Comparison of ENCODE assay signal across 19 cellular contexts in genomic region chr22:33747029-33747428, GRCh38.
DNase-seq lines count a peak whose midpoint lies in the region; ATAC-seq and TF ChIP-seq lines count a peak whose summit lies in the region.
"Had no signal": no experiment of that assay in that cellular context is flagged by ENCODE, and none has a peak within 500 bp of the region (broad histone marks: within the 10 kb centered on the region; RNA-seq: fewer than 3 reads in every experiment).

No MANE protein-coding gene starts in this region.

- H3K27ac ChIP-seq in neuronal stem cell (replicated peaks; ENCODE audit: low read length), result no peak overlapping the region
- no peak overlapping the region for H3K27ac ChIP-seq in upper lobe of right lung
- no peak overlapping the region for H3K27ac ChIP-seq in ascending aorta

- no peak overlapping the region for H2AK5ac ChIP-seq in neuronal stem cell (ENCODE audit: low read depth, low read length)

- no peak overlapping the region for H3K18ac ChIP-seq in neuronal stem cell (ENCODE audit: low read length)

- H2AFZ ChIP-seq in neuronal stem cell (ENCODE audit: low read length), result no peak overlapping the region

- intact Hi-C loops in Right ventricle myocardium superior (cut with DNase I) (loop anchor here (10.0 kb wide), 1 partner anchor 52 kb away; no protein-coding TSS in a partner anchor), Right ventricle myocardium inferior (cut with DNase I) (no loop called here), left colon (cut with DNase I, micrococcal nuclease) (no loop called here), upper lobe of right lung (cut with DNase I) (no loop called here), ascending aorta (cut with DNase I) (no loop called here)

- H3K4me1 ChIP-seq in neuronal stem cell (ENCODE audit: control insufficient read depth in 2 of 2, insufficient read depth in 1 of 2, low read depth in 1 of 2, low read length in 2 of 2) (no peaks in the 10 kb centered on the region), upper lobe of right lung (no peaks in the 10 kb centered on the region), ascending aorta (no peaks in the 10 kb centered on the region)

- peak overlapping the region; percentile 9 for H3K14ac ChIP-seq in neuronal stem cell (ENCODE audit: low read length)

- no peak overlapping the region for H2BK120ac ChIP-seq in neuronal stem cell (ENCODE audit: low read depth, low read length)

- no peaks in the 10 kb centered on the region for H3K36me3 ChIP-seq in neuronal stem cell (replicated peaks in 1 of 2; ENCODE audit: control insufficient read depth in 2 of 2, insufficient read depth in 2 of 2, low read length in 2 of 2)
- H3K36me3 ChIP-seq in upper lobe of right lung, result no peaks in the 10 kb centered on the region
- no peaks in the 10 kb centered on the region for H3K36me3 ChIP-seq in ascending aorta

- H2BK15ac ChIP-seq in neuronal stem cell (ENCODE audit: low read length), result no peak overlapping the region

- no peak for TF ChIP-seq CTCF in upper lobe of right lung (IDR thresholded peaks at IDR 0.05)
- no peak for TF ChIP-seq CTCF in ascending aorta (IDR thresholded peaks at IDR 0.05)

- H4K91ac ChIP-seq in neuronal stem cell (ENCODE audit: low read depth, low read length, poor library complexity), result no peak overlapping the region

- H4K8ac ChIP-seq in neuronal stem cell (ENCODE audit: low read depth, low read length), result no peak overlapping the region

- ATAC-seq in Right ventricle myocardium superior (ENCODE audit: poor library complexity) (peak; percentile 11), Right ventricle myocardium inferior (no peak), left colon (peak; percentile 62), upper lobe of right lung (peak; percentile 7), GM18868 (IDR thresholded peaks at IDR 0.05; ENCODE audit: unreplicated experiment) (no peak)
- ATAC-seq: CD8-positive, alpha-beta T cell; SK-N-SH treated with all-trans-retinoic acid at 6 μM for 48 hours had no signal

- DNase-seq in Right ventricle myocardium superior, result no peak
- no peak for DNase-seq in Right ventricle myocardium inferior (ENCODE audit: missing footprints)
- no peak for DNase-seq in left colon
- no peak for DNase-seq in neuronal stem cell (ENCODE audit: low spot score)
- no peak for DNase-seq in upper lobe of right lung
- DNase-seq in ascending aorta (ENCODE audit: low spot score in 2 of 2), result no peak
- no peak for DNase-seq in HuH-7.5 (ENCODE audit: low spot score)
- DNase-seq: 8988T; AML-193; C1 segment of cervical spinal cord; CD8-positive, alpha-beta T cell; KG1; NCI-H187 treated with DMSO at 0.1 percent for 48 hours; NCI-H446 treated with DMSO at 0.1 percent for 48 hours; NCI-H526 treated with DMSO at 0.1 percent for 48 hours; OCI-M1; SIG-M5 had no signal

- no peaks in the 10 kb centered on the region for H3K79me1 ChIP-seq in neuronal stem cell (ENCODE audit: low read depth, low read length)

- no peak overlapping the region for H2BK5ac ChIP-seq in neuronal stem cell (ENCODE audit: low read length)

- no peak overlapping the region for H3K4me2 ChIP-seq in neuronal stem cell (ENCODE audit: insufficient read depth, low read length, poor library complexity, severe bottlenecking)

- H3K27me3 ChIP-seq in neuronal stem cell (ENCODE audit: control insufficient read depth in 3 of 3, insufficient read depth in 3 of 3, low read depth in 1 of 3, low read length in 3 of 3) (no peaks in the 10 kb centered on the region), upper lobe of right lung (no peaks in the 10 kb centered on the region), ascending aorta (no peaks in the 10 kb centered on the region)

- H3K4ac ChIP-seq in neuronal stem cell (ENCODE audit: low read length), result no peak overlapping the region

- no peak overlapping the region for H3K4me3 ChIP-seq in neuronal stem cell (ENCODE audit: low read length in 2 of 2)
- no peak overlapping the region for H3K4me3 ChIP-seq in upper lobe of right lung
- H3K4me3 ChIP-seq in ascending aorta, result no peak overlapping the region

- no peak overlapping the region for H3K9ac ChIP-seq in neuronal stem cell (ENCODE audit: low read depth, low read length, poor library complexity)

- no peak overlapping the region for H3K23ac ChIP-seq in neuronal stem cell (ENCODE audit: low read depth, low read length, poor library complexity)

- H3K9me3 ChIP-seq in neuronal stem cell (replicated peaks in 1 of 2; ENCODE audit: control insufficient read depth in 2 of 2, insufficient read depth in 1 of 2, low read depth in 1 of 2, low read length in 2 of 2) (no peaks in the 10 kb centered on the region), upper lobe of right lung (no peaks in the 10 kb centered on the region), ascending aorta (no peaks in the 10 kb centered on the region)

- WGBS in neuronal stem cell (ENCODE audit: extremely low coverage in 2 of 2, insufficient read length in 2 of 2, insufficient replicate concordance in 1 of 2), 2 donors, result no CpG with 5 or more reads among the region's 1 CpG

- no peak overlapping the region for H2BK12ac ChIP-seq in neuronal stem cell (ENCODE audit: low read length)

Comparison
In these comparisons a context has a peak if more than half of its experiments do, and no peak if none do; other contexts are left out.
1. ATAC-seq: peak in Right ventricle myocardium superior (single experiment), left colon (single experiment) and upper lobe of right lung (single experiment); none in Right ventricle myocardium inferior (single experiment) and GM18868 (single experiment).